Comparison of ENCODE assay signal across 8 cellular contexts in the genomic region with DNA sequence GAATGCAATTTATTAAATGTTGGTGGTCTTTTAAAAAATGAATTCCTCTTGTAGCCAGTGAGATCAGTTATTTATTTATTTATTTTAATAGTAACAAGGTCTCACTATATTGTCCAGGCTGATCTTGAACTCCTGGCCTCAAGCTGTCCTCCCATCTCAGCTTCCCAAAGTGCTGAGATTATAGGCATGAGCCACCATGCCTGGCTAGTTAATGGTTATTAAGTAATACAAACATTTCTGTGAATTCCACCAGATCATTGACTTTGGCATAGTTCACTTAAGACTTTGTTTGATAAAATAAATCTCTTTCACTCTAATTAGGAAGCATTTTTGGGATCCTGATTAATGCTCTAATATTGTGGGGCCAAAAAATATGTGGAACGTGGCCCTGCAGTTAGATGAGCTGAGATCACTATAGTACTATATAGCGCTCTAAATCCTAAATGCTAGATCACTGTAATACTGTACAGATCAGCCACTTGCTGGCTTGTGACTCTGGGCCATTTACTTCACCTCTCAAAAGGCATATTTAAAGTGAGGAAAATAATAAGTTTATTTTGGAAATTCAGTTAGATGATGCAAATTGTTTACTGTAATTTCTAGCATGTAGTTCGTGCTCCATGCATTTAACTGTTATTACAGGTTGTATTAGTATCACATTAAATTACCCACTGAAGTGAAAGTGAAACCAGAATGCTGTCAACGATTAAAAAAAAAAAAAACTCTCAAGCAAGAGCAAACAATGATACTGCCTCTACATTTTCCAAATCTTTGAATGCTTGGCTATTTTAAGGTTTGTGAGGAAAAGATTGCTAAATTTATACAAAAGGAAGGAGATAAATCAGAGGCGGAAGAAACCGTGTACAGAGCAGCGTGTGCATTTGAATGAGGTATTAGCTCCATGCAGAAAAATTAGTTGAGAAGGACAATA. TPM values are rescaled to one million over a fixed set of nuclear protein-coding genes. Genes with fewer than 3 reads are reported as not detected.
DNase-seq lines count a peak whose midpoint lies in the region; ATAC-seq and TF ChIP-seq lines count a peak whose summit lies in the region.

No MANE protein-coding gene starts in this region.

- no peak for TF ChIP-seq CTCF in progenitor cell of endocrine pancreas (IDR thresholded peaks at IDR 0.05; ENCODE audit: unreplicated experiment)

- no peaks in the 10 kb centered on the region for H3K9me3 Mint-ChIP-seq in progenitor cell of endocrine pancreas (ENCODE audit: low read depth)

- DNase-seq in NOMO-1 treated with DMSO at 0.1 percent for 48 hours (lab: John Stamatoyannopoulos, UW; ENCODE audit: unreplicated experiment) (peak; percentile 34), NOMO-1 treated with dmso at 0.1 percent for 144 hours (lab: John Stamatoyannopoulos, UW; ENCODE audit: unreplicated experiment) (no peak), T-helper 17 cell (no peak), glomerular visceral epithelial cell (ENCODE audit: extremely low spot score) (peak; percentile 12), SKM-1 (lab: John Stamatoyannopoulos, UW; ENCODE audit: unreplicated experiment) (no peak), progenitor cell of endocrine pancreas (ENCODE audit: low spot score, unreplicated experiment) (no peak)
- no peak for DNase-seq in stimulated activated naive CD8-positive, alpha-beta T cell treated with anti-CD3 and anti-CD28 coated beads, Interleukin-15, Interleukin-2, amounts not matched to agents 100 U/mL and 50 U/mL, for 24 hours
- no peak for DNase-seq in NK-92 treated with Interleukin-12 subunit alpha and Interleukin-12 subunit beta, amount 100 ng/mL, for 24 hours (lab: John Stamatoyannopoulos, UW)

- peaks cover 20% of the 10 kb centered on the region for H3K4me1 Mint-ChIP-seq in T-helper 17 cell
- H3K4me1 Mint-ChIP-seq in progenitor cell of endocrine pancreas (ENCODE audit: low read depth) = no peaks in the 10 kb centered on the region

- peak overlapping the region; percentile 98 for H3K27ac Mint-ChIP-seq in T-helper 17 cell
- H3K27ac Mint-ChIP-seq in progenitor cell of endocrine pancreas = no peak overlapping the region

- no peaks in the 10 kb centered on the region for H3K9me3 ChIP-seq in T-helper 17 cell (ENCODE audit: control insufficient read depth, low read length, poor library complexity, severe bottlenecking)

- H3K27me3 Mint-ChIP-seq in T-helper 17 cell (no peaks in the 10 kb centered on the region), progenitor cell of endocrine pancreas (peaks cover 8% of the 10 kb centered on the region)

- H3K4me3 Mint-ChIP-seq in T-helper 17 cell = peak overlapping the region; percentile 99
- H3K4me3 Mint-ChIP-seq in progenitor cell of endocrine pancreas (ENCODE audit: low read depth) = no peak overlapping the region

- H3K36me3 Mint-ChIP-seq in T-helper 17 cell (ENCODE audit: low read depth) (peaks cover 2% of the 10 kb centered on the region), progenitor cell of endocrine pancreas (ENCODE audit: insufficient read depth) (no peaks in the 10 kb centered on the region)

- ATAC-seq in T-helper 17 cell = peak; percentile 61
- ATAC-seq in stimulated activated naive CD8-positive, alpha-beta T cell treated with anti-CD3 and anti-CD28 coated beads, Interleukin-15, Interleukin-2, amounts not matched to agents 100 U/mL and 50 U/mL, for 24 hours = peak; percentile 46

RNA-seq across cellular contexts. Expression of a gene that starts 15.9 kb away (rescaled TPM):
- total RNA-seq in T-helper 17 cell (10 to 100 TPM; 80.0 to 82.8 TPM), progenitor cell of endocrine pancreas (1.9 and 2.7 TPM in 2 replicates)

RNA-seq across cellular contexts. Expression of a gene that starts 22.1 kb away (rescaled TPM):
- total RNA-seq in T-helper 17 cell (1 to 10 TPM; 3.8 to 4.6 TPM), progenitor cell of endocrine pancreas (4.1 and 6.0 TPM in 2 replicates)

Comparison
In these comparisons a context has a peak if more than half of its experiments do, and no peak if none do; other contexts are left out.
1. DNase-seq: peak in NOMO-1 treated with DMSO at 0.1 percent for 48 hours (single experiment) and glomerular visceral epithelial cell (single experiment); none in NOMO-1 treated with dmso at 0.1 percent for 144 hours (single experiment), T-helper 17 cell (0 of 3), stimulated activated naive CD8-positive, alpha-beta T cell treated with anti-CD3 and anti-CD28 coated beads, Interleukin-15, Interleukin-2, amounts not matched to agents 100 U/mL and 50 U/mL, for 24 hours (single experiment), SKM-1 (single experiment), NK-92 treated with Interleukin-12 subunit alpha and Interleukin-12 subunit beta, amount 100 ng/mL, for 24 hours (single experiment) and progenitor cell of endocrine pancreas (single experiment).
2. RNA of a gene that starts 15.9 kb away (total RNA-seq): 80.0 to 82.8 TPM in T-helper 17 cell; 1.9 to 2.7 TPM in progenitor cell of endocrine pancreas; every median in the first group is over 10 times any median in the second.